In genomic region chr11:11020219-11020726, GRCh38 we compare ENCODE assay signal across 1 cellular context.
A peak's percentile ranks its signal among the peaks of the same experiment; 100 is the strongest.
TF ChIP-seq lines count a peak whose summit lies in the region.

No MANE protein-coding gene starts in this region.

TF ChIP-seq in WTC11, 78 proteins besides CTCF, POLR2A, EP300 and RAD21:
- TF ChIP-seq, protein P1, sequence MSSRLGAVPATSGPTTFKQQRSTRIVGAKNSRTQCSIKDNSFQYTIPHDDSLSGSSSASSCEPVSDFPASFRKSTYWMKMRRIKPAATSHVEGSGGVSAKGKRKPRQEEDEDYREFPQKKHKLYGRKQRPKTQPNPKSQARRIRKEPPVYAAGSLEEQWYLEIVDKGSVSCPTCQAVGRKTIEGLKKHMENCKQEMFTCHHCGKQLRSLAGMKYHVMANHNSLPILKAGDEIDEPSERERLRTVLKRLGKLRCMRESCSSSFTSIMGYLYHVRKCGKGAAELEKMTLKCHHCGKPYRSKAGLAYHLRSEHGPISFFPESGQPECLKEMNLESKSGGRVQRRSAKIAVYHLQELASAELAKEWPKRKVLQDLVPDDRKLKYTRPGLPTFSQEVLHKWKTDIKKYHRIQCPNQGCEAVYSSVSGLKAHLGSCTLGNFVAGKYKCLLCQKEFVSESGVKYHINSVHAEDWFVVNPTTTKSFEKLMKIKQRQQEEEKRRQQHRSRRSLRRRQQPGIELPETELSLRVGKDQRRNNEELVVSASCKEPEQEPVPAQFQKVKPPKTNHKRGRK (CRISPR knock-in tag; IDR thresholded peaks at IDR 0.05; ENCODE audit: borderline replicate concordance), result peak; percentile 57; the same call in 1 of the 2 replicates
- no peak for TF ChIP-seq ZNF263 (CRISPR knock-in tag; IDR thresholded peaks at IDR 0.05; ENCODE audit: low read depth)
- TF ChIP-seq, protein P2, sequence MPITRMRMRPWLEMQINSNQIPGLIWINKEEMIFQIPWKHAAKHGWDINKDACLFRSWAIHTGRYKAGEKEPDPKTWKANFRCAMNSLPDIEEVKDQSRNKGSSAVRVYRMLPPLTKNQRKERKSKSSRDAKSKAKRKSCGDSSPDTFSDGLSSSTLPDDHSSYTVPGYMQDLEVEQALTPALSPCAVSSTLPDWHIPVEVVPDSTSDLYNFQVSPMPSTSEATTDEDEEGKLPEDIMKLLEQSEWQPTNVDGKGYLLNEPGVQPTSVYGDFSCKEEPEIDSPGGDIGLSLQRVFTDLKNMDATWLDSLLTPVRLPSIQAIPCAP (CRISPR knock-in tag; IDR thresholded peaks at IDR 0.05), result no peak
